Comparison of ENCODE assay signal across 1 cellular context in genomic region chr19:5321851-5322681, GRCh38.
A peak's percentile ranks its signal among the peaks of the same experiment; 100 is the strongest.
TF ChIP-seq lines count a peak whose summit lies in the region.

No MANE protein-coding gene starts in this region.

TF ChIP-seq in GM12878, 131 proteins besides CTCF, POLR2A, EP300 and RAD21 (continued from another document and continues in another):
- TF ChIP-seq BCL11A (IDR thresholded peaks at IDR 0.05; ENCODE audit: low read depth, low read length) (peak; percentile 65; the same call in 1 of the 2 replicates), HDGF (IDR thresholded peaks at IDR 0.05) (no peak), GABPA (IDR thresholded peaks at IDR 0.05; ENCODE audit: low read depth) (no peak), ESRRA (IDR thresholded peaks at IDR 0.05; ENCODE audit: low read length) (no peak), SMAD1 (IDR thresholded peaks at IDR 0.05; ENCODE audit: low read depth, partially characterized antibody) (no peak), POLR2AphosphoS5 (IDR thresholded peaks at IDR 0.05; ENCODE audit: low read length) (no peak), ZBTB40 (IDR thresholded peaks at IDR 0.05; ENCODE audit: borderline replicate concordance) (no peak; the same call in 1 of the 2 replicates), ATF7 (IDR thresholded peaks at IDR 0.05; ENCODE audit: low read depth) (peak; percentile 81), ZSCAN29 (IDR thresholded peaks at IDR 0.05) (no peak; the same call in 1 of the 2 replicates), MYB (IDR thresholded peaks at IDR 0.05; ENCODE audit: borderline replicate concordance, low read depth, low read length) (no peak), YY1 (IDR thresholded peaks at IDR 0.05; ENCODE audit: low read depth, low read length) (0 out of 2 replicates have a peak, but pooled peaks have one; percentile 6), RFX5 (IDR thresholded peaks at IDR 0.05; ENCODE audit: low read depth, low read length) (no peak), SMAD5 (IDR thresholded peaks at IDR 0.05; ENCODE audit: low read depth) (no peak), HDAC2 (IDR thresholded peaks at IDR 0.05) (no peak), TCF12 (IDR thresholded peaks at IDR 0.05; ENCODE audit: low read depth, low read length) (peak; percentile 87), SUPT20H (IDR thresholded peaks at IDR 0.05; ENCODE audit: borderline replicate concordance, control insufficient read depth, low read depth, low read length) (no peak), ETV6 (conservative IDR thresholded peaks at IDR 0.05 in 1 of 2, IDR thresholded peaks at IDR 0.05 in 1 of 2; ENCODE audit: borderline replicate concordance in 1 of 2, low read depth in 1 of 2) (peak in 1 of 2 experiments; percentile 43; a peak in 1 of 4 replicates), POLR2AphosphoS2 (IDR thresholded peaks at IDR 0.05; ENCODE audit: low read depth, low read length) (no peak), NFYA (IDR thresholded peaks at IDR 0.05; ENCODE audit: borderline replicate concordance, low read depth, low read length) (no peak), ZNF274 (IDR thresholded peaks at IDR 0.05; ENCODE audit: insufficient read depth, insufficient read length) (no peak), DPF2 (IDR thresholded peaks at IDR 0.05) (peak; percentile 90), CREM (IDR thresholded peaks at IDR 0.05; ENCODE audit: low read depth) (peak; percentile 84), SIX5 (IDR thresholded peaks at IDR 0.05; ENCODE audit: low read depth, low read length, severe bottlenecking) (no peak), HCFC1 (IDR thresholded peaks at IDR 0.05; ENCODE audit: low read length) (no peak), ZNF687 (IDR thresholded peaks at IDR 0.05) (no peak), ZBED1 (IDR thresholded peaks at IDR 0.05; ENCODE audit: borderline replicate concordance) (peak; percentile 66; the same call in 1 of the 2 replicates), LARP7 (IDR thresholded peaks at IDR 0.05) (no peak), ELK1 (IDR thresholded peaks at IDR 0.05; ENCODE audit: low read depth, low read length) (0 out of 2 replicates have a peak, but pooled peaks have one; percentile 35), ATF3 (IDR thresholded peaks at IDR 0.05; ENCODE audit: borderline replicate concordance, extremely low read depth, low read depth, low read length) (no peak), TCF7 (IDR thresholded peaks at IDR 0.05; ENCODE audit: borderline replicate concordance) (no peak), FOXK2 (IDR thresholded peaks at IDR 0.05) (no peak), CHD1 (IDR thresholded peaks at IDR 0.05; ENCODE audit: low read depth, low read length) (no peak; the same call in 1 of the 2 replicates), ZNF384 (IDR thresholded peaks at IDR 0.05; ENCODE audit: borderline replicate concordance, low read depth, low read length) (no peak), CHD4 (IDR thresholded peaks at IDR 0.05) (peak; percentile 33; the same call in 1 of the 2 replicates), ZNF207 (IDR thresholded peaks at IDR 0.05; ENCODE audit: borderline replicate concordance) (peak; percentile 49; the same call in 1 of the 2 replicates), BMI1 (IDR thresholded peaks at IDR 0.05; ENCODE audit: borderline replicate concordance) (no peak), SPI1 (IDR thresholded peaks at IDR 0.05; ENCODE audit: borderline replicate concordance, insufficient read depth, low read depth, low read length) (peak; percentile 7; the same call in 1 of the 2 replicates), RUNX3 (IDR thresholded peaks at IDR 0.05; ENCODE audit: low read length) (peak; percentile 83), NFXL1 (IDR thresholded peaks at IDR 0.05; ENCODE audit: borderline replicate concordance) (0 out of 2 replicates have a peak, but pooled peaks have one; percentile 73), BACH1 (IDR thresholded peaks at IDR 0.05; ENCODE audit: borderline replicate concordance) (peak; percentile 95), MXI1 (IDR thresholded peaks at IDR 0.05; ENCODE audit: low read depth, low read length) (peak; percentile 74; the same call in 1 of the 2 replicates), CEBPZ (IDR thresholded peaks at IDR 0.05; ENCODE audit: low read depth, low read length) (no peak), EGR1 (IDR thresholded peaks at IDR 0.05; ENCODE audit: borderline replicate concordance in 1 of 2, low read depth in 2 of 2, low read length in 2 of 2) (peak; percentile 35 to 99), JUND (IDR thresholded peaks at IDR 0.05; ENCODE audit: low read depth, low read length) (0 out of 2 replicates have a peak, but pooled peaks have one; percentile 11), STAT1 (conservative IDR thresholded peaks at IDR 0.05) (no peak), NR2C1 (IDR thresholded peaks at IDR 0.05) (no peak), IRF4 (IDR thresholded peaks at IDR 0.05; ENCODE audit: low read depth, low read length) (no peak), NR2C2 (IDR thresholded peaks at IDR 0.05; ENCODE audit: borderline replicate concordance, control insufficient read depth, insufficient read length, low read depth) (no peak), CREB1 (IDR thresholded peaks at IDR 0.05; ENCODE audit: low read depth) (peak; percentile 73), PRDM15 (CRISPR knock-in tag; IDR thresholded peaks at IDR 0.05) (no peak), TAF1 (IDR thresholded peaks at IDR 0.05; ENCODE audit: borderline replicate concordance, low read depth, low read length) (peak; percentile 15; the same call in 1 of the 2 replicates)
